In the genomic region with DNA sequence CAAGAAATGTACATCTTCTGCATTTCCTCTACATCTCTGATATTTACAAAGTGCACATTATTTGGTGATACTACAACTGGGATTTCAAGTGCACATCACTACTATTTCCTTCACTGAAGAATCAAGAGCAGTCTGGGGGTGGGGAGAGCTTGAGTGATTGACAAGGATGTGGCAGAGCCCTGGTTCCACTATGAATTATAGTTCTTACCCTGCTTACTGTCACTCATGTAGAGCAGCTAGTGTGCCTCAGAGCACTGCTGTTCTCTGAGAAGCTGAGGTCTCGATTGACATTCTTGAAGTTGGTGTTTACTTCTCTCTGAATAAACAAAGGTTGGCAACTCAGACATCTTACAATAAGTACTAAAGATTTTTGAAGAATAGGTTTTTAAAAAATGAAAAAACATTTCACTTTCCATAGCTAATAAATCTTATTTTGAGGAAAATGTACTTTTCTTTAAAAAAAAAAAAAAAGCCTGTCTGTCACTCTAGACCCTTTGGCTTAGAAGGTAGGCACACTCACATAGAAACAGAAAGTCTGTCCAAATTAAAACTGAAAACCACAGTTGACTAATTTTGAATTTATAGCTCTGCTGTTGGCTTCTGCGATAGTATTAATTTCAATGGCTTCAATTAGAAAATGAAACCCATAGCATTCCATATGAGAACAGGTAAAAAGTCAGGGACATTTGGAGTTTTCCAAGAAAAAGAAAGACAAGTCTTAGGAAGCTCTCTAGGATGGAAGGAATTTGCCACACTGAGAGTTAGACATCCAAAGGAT, we compare ENCODE assay signal across 14 cellular contexts. TPM values are rescaled to one million over a fixed set of nuclear protein-coding genes. Genes with fewer than 3 reads are reported as not detected.
A peak's percentile ranks its signal among the peaks of the same experiment; 100 is the strongest.
DNase-seq lines count a peak whose midpoint lies in the region; ATAC-seq and TF ChIP-seq lines count a peak whose summit lies in the region.
"Had no signal": no experiment of that assay in that cellular context is flagged by ENCODE, and none has a peak within 500 bp of the region (broad histone marks: within the 10 kb centered on the region; RNA-seq: fewer than 3 reads in every experiment).

No MANE protein-coding gene starts in this region.

- H3K4me3 Mint-ChIP-seq in activated T-cell treated with anti-CD3 and anti-CD28 coated beads, Interleukin-2, amount 50 U/mL, for 4 hours, result no peak overlapping the region
- H3K4me3 Mint-ChIP-seq in activated T-cell treated with anti-CD3 and anti-CD28 coated beads, Interleukin-2, amount 50 U/mL, for 24 hours, result no peak overlapping the region
- no peak overlapping the region for H3K4me3 Mint-ChIP-seq in stimulated activated effector memory CD8-positive, alpha-beta T cell treated with anti-CD3 and anti-CD28 coated beads, Interleukin-12 subunit alpha, Interleukin-12 subunit beta, amount 100 ng/mL, for 72 hours

- H3K4me1 Mint-ChIP-seq in activated T-cell treated with anti-CD3 and anti-CD28 coated beads, Interleukin-2, amount 50 U/mL, for 4 hours (ENCODE audit: low read depth), result peaks cover 8% of the 10 kb centered on the region
- peaks cover 24% of the 10 kb centered on the region for H3K4me1 Mint-ChIP-seq in activated T-cell treated with anti-CD3 and anti-CD28 coated beads, Interleukin-2, amount 50 U/mL, for 24 hours (ENCODE audit: low read depth)
- peaks cover 19% of the 10 kb centered on the region for H3K4me1 Mint-ChIP-seq in stimulated activated effector memory CD8-positive, alpha-beta T cell treated with anti-CD3 and anti-CD28 coated beads, Interleukin-12 subunit alpha, Interleukin-12 subunit beta, amount 100 ng/mL, for 72 hours

- H3K4me3 ChIP-seq in lower leg skin (ENCODE audit: low read depth, poor library complexity, severe bottlenecking), result no peak overlapping the region
- H3K4me3 ChIP-seq: gastroesophageal sphincter had no signal

- no peak for TF ChIP-seq POLR2A in lower leg skin (IDR thresholded peaks at IDR 0.05)

- peaks cover 50% of the 10 kb centered on the region for H3K27me3 Mint-ChIP-seq in activated T-cell treated with anti-CD3 and anti-CD28 coated beads, Interleukin-2, amount 50 U/mL, for 4 hours (ENCODE audit: low read depth)
- H3K27me3 Mint-ChIP-seq in activated T-cell treated with anti-CD3 and anti-CD28 coated beads, Interleukin-2, amount 50 U/mL, for 24 hours, result peaks cover 93% of the 10 kb centered on the region

- DNase-seq in activated T-cell treated with anti-CD3 and anti-CD28 coated beads, Interleukin-2, amount 50 U/mL, for 4 hours, result no peak
- DNase-seq in activated T-cell treated with anti-CD3 and anti-CD28 coated beads, Interleukin-2, amount 50 U/mL, for 24 hours, result no peak
- no peak for DNase-seq in stimulated activated effector memory CD8-positive, alpha-beta T cell treated with anti-CD3 and anti-CD28 coated beads, Interleukin-12 subunit alpha, Interleukin-12 subunit beta, amount 100 ng/mL, for 72 hours (ENCODE audit: low spot score in 2 of 2)
- DNase-seq in lower leg skin (ENCODE audit: low spot score in 2 of 2), result no peak
- no peak for DNase-seq in NCI-H2029 (lab: John Stamatoyannopoulos, UW)
- DNase-seq: ACHN; activated CD8-positive, alpha-beta memory T cell treated with anti-CD3 and anti-CD28 coated beads, Interleukin-2, amount 50 U/mL, for 4 hours; cerebellar nuclear complex; NCI-H2227 treated with DMSO at 0.1 percent for 48 hours; stimulated activated naive CD4-positive, alpha-beta T cell treated with Interleukin-2 at 50 U/mL for 16 hours had no signal

- 76 to 83% methylated on average over 2 of the region's 2 CpGs for WGBS in lower leg skin, 2 donors

- intact Hi-C loops in lower leg skin (cut with DNase I; ENCODE audit: low total_unique reads), result no loop called here

- no peak overlapping the region for H3K27ac Mint-ChIP-seq in activated T-cell treated with anti-CD3 and anti-CD28 coated beads, Interleukin-2, amount 50 U/mL, for 24 hours
- H3K27ac Mint-ChIP-seq in stimulated activated effector memory CD8-positive, alpha-beta T cell treated with anti-CD3 and anti-CD28 coated beads, Interleukin-12 subunit alpha, Interleukin-12 subunit beta, amount 100 ng/mL, for 72 hours, result no peak overlapping the region

- TF ChIP-seq CTCF in lower leg skin (IDR thresholded peaks at IDR 0.05), result no peak

- H3K36me3 Mint-ChIP-seq in activated T-cell treated with anti-CD3 and anti-CD28 coated beads, Interleukin-2, amount 50 U/mL, for 4 hours (ENCODE audit: insufficient read depth), result no peaks in the 10 kb centered on the region
- H3K36me3 Mint-ChIP-seq in activated T-cell treated with anti-CD3 and anti-CD28 coated beads, Interleukin-2, amount 50 U/mL, for 24 hours (ENCODE audit: low read depth), result no peaks in the 10 kb centered on the region
- H3K36me3 Mint-ChIP-seq in stimulated activated effector memory CD8-positive, alpha-beta T cell treated with anti-CD3 and anti-CD28 coated beads, Interleukin-12 subunit alpha, Interleukin-12 subunit beta, amount 100 ng/mL, for 72 hours, result no peaks in the 10 kb centered on the region

- no peaks in the 10 kb centered on the region for H3K9me3 Mint-ChIP-seq in activated T-cell treated with anti-CD3 and anti-CD28 coated beads, Interleukin-2, amount 50 U/mL, for 4 hours
- H3K9me3 Mint-ChIP-seq in activated T-cell treated with anti-CD3 and anti-CD28 coated beads, Interleukin-2, amount 50 U/mL, for 24 hours, result peaks cover 2% of the 10 kb centered on the region
- H3K9me3 Mint-ChIP-seq in stimulated activated effector memory CD8-positive, alpha-beta T cell treated with anti-CD3 and anti-CD28 coated beads, Interleukin-12 subunit alpha, Interleukin-12 subunit beta, amount 100 ng/mL, for 72 hours, result peaks cover 3% of the 10 kb centered on the region

- ATAC-seq in activated T-cell treated with anti-CD3 and anti-CD28 coated beads, Interleukin-2, amount 50 U/mL, for 4 hours, result peak; percentile 75 to 76
- peak; percentile 96 for ATAC-seq in GM21737 (IDR thresholded peaks at IDR 0.05; ENCODE audit: unreplicated experiment)
- ATAC-seq in HG03175 (IDR thresholded peaks at IDR 0.05; ENCODE audit: unreplicated experiment), result peak; percentile 91
- peak; percentile 92 for ATAC-seq in stimulated activated effector memory CD8-positive, alpha-beta T cell treated with anti-CD3 and anti-CD28 coated beads, Interleukin-12 subunit alpha, Interleukin-12 subunit beta, amount 100 ng/mL, for 72 hours
- no peak for ATAC-seq in SK-N-SH treated with all-trans-retinoic acid at 6 μM for 48 hours
- ATAC-seq: gastroesophageal sphincter had no signal

TF ChIP-seq in SK-N-SH treated with all-trans-retinoic acid at 6 μM for 48 hours, 23 proteins besides CTCF, POLR2A, EP300 and RAD21:
- TF ChIP-seq ZFP3 (CRISPR knock-in tag; IDR thresholded peaks at IDR 0.05) (no peak), GLIS3 (CRISPR knock-in tag; IDR thresholded peaks at IDR 0.05) (no peak), BACH2 (CRISPR knock-in tag; IDR thresholded peaks at IDR 0.05; ENCODE audit: borderline replicate concordance) (no peak), ZNF70 (CRISPR knock-in tag; IDR thresholded peaks at IDR 0.05) (no peak)
- TF ChIP-seq, protein P1, sequence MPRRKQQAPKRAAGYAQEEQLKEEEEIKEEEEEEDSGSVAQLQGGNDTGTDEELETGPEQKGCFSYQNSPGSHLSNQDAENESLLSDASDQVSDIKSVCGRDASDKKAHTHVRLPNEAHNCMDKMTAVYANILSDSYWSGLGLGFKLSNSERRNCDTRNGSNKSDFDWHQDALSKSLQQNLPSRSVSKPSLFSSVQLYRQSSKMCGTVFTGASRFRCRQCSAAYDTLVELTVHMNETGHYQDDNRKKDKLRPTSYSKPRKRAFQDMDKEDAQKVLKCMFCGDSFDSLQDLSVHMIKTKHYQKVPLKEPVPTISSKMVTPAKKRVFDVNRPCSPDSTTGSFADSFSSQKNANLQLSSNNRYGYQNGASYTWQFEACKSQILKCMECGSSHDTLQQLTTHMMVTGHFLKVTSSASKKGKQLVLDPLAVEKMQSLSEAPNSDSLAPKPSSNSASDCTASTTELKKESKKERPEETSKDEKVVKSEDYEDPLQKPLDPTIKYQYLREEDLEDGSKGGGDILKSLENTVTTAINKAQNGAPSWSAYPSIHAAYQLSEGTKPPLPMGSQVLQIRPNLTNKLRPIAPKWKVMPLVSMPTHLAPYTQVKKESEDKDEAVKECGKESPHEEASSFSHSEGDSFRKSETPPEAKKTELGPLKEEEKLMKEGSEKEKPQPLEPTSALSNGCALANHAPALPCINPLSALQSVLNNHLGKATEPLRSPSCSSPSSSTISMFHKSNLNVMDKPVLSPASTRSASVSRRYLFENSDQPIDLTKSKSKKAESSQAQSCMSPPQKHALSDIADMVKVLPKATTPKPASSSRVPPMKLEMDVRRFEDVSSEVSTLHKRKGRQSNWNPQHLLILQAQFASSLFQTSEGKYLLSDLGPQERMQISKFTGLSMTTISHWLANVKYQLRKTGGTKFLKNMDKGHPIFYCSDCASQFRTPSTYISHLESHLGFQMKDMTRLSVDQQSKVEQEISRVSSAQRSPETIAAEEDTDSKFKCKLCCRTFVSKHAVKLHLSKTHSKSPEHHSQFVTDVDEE (CRISPR knock-in tag; IDR thresholded peaks at IDR 0.05), result no peak
- TF ChIP-seq, protein P2, sequence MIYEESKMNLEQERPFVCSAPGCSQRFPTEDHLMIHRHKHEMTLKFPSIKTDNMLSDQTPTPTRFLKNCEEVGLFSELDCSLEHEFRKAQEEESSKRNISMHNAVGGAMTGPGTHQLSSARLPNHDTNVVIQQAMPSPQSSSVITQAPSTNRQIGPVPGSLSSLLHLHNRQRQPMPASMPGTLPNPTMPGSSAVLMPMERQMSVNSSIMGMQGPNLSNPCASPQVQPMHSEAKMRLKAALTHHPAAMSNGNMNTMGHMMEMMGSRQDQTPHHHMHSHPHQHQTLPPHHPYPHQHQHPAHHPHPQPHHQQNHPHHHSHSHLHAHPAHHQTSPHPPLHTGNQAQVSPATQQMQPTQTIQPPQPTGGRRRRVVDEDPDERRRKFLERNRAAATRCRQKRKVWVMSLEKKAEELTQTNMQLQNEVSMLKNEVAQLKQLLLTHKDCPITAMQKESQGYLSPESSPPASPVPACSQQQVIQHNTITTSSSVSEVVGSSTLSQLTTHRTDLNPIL (CRISPR knock-in tag; IDR thresholded peaks at IDR 0.05; ENCODE audit: low read depth), result no peak

RNA-seq across cellular contexts. Expression of a gene that starts 5.6 kb away (rescaled TPM):
- under 1 TPM; 0.30 to 0.42 (median 0.41) TPM for total RNA-seq in activated T-cell treated with anti-CD3 and anti-CD28 coated beads, Interleukin-2, amount 50 U/mL, for 4 hours
- total RNA-seq in lower leg skin, result 1 to 10 TPM; 1.2 to 5.5 (median 2.4) TPM
